11 cellular contexts compared by ENCODE assay signal in genomic region chr22:23834830-23835772, GRCh38. TPM values are rescaled to one million over a fixed set of nuclear protein-coding genes. Genes with fewer than 3 reads are reported as not detected.
DNase-seq lines count a peak whose midpoint lies in the region; ATAC-seq and TF ChIP-seq lines count a peak whose summit lies in the region.
"Had no signal": no experiment of that assay in that cellular context is flagged by ENCODE, and none has a peak within 500 bp of the region (broad histone marks: within the 10 kb centered on the region; RNA-seq: fewer than 3 reads in every experiment).

No MANE protein-coding gene starts in this region.

- TF ChIP-seq POLR2A in breast epithelium (IDR thresholded peaks at IDR 0.05), result no peak

- H3K27me3 Mint-ChIP-seq in MCF 10A (ENCODE audit: insufficient read depth, unreplicated experiment) (no peaks in the 10 kb centered on the region), chondrocyte (ENCODE audit: low read depth) (no peaks in the 10 kb centered on the region), nephron progenitor cell (ENCODE audit: low read depth, poor library complexity) (peaks cover 8% of the 10 kb centered on the region)

- H3K4me3 ChIP-seq in breast epithelium, result no peak overlapping the region

- H3K27ac ChIP-seq in breast epithelium, result peak overlapping the region; percentile 6 to 34

- H3K4me1 ChIP-seq in breast epithelium, result peaks cover 0 to 5% of the 10 kb centered on the region in 2 donors

- CTCF ChIA-PET in MCF 10A (lab: Yijun Ruan, JAX), result interaction anchor here (0.6 kb wide), 2 partner anchors 66 to 240 kb away, joined by 3 to 4 read pairs; no protein-coding TSS in a partner anchor

- H3K4me3 Mint-ChIP-seq in MCF 10A (ENCODE audit: unreplicated experiment) (no peak overlapping the region), chondrocyte (ENCODE audit: unreplicated experiment) (no peak overlapping the region), nephron progenitor cell (no peak overlapping the region)

- H3K4me1 Mint-ChIP-seq in MCF 10A (ENCODE audit: insufficient read depth, unreplicated experiment), result peaks cover 5% of the 10 kb centered on the region
- peaks cover 44% of the 10 kb centered on the region for H3K4me1 Mint-ChIP-seq in chondrocyte (ENCODE audit: low read depth)
- peaks cover 37% of the 10 kb centered on the region for H3K4me1 Mint-ChIP-seq in nephron progenitor cell

- H3K36me3 Mint-ChIP-seq in MCF 10A (ENCODE audit: insufficient read depth, unreplicated experiment), result peaks cover 45% of the 10 kb centered on the region
- H3K36me3 Mint-ChIP-seq in chondrocyte (ENCODE audit: low read depth), result peaks cover 15% of the 10 kb centered on the region
- H3K36me3 Mint-ChIP-seq in nephron progenitor cell (ENCODE audit: low read depth), result peaks cover 19% of the 10 kb centered on the region

- H3K27ac Mint-ChIP-seq in MCF 10A (ENCODE audit: low read depth, unreplicated experiment) (no peak overlapping the region), chondrocyte (ENCODE audit: unreplicated experiment) (peak overlapping the region; percentile 14), nephron progenitor cell (peak overlapping the region; percentile 70)

- DNase-seq in breast epithelium (ENCODE audit: low spot score in 2 of 2) (no peak), MCF 10A (ENCODE audit: unreplicated experiment) (no peak), chondrocyte (ENCODE audit: low spot score) (peak; percentile 85), nephron progenitor cell (no peak), NCI-H510A treated with DMSO at 0.1 percent for 48 hours (lab: John Stamatoyannopoulos, UW) (no peak), DMS79 treated with DMSO at 0.1 percent for 48 hours (lab: John Stamatoyannopoulos, UW) (no peak)
- DNase-seq in stimulated activated naive CD4-positive, alpha-beta T cell treated with Interleukin-2 at 50 U/mL for 16 hours (lab: John Stamatoyannopoulos, UW), result no peak
- DNase-seq: AML-193; cortex of kidney; stimulated activated CD4-positive, alpha-beta T cell treated with anti-CD3 and anti-CD28 coated beads, Interleukin-4, amount 100 ng/mL, for 4 hours had no signal

- BruUV-seq in MCF 10A (replicated peaks; lab: Mats Ljungman, UMichigan), result no TSS peak

- H3K36me3 ChIP-seq in breast epithelium, result no peaks in the 10 kb centered on the region

- POLR2A ChIA-PET in MCF 10A (lab: Yijun Ruan, JAX), result interaction anchor here (0.5 to 1.4 kb wide), 5 partner anchors 10 to 114 kb away, joined by 3 read pairs; no protein-coding TSS in a partner anchor

- H3K9me3 ChIP-seq in breast epithelium, result no peaks in the 10 kb centered on the region

- no peaks in the 10 kb centered on the region for H3K9me3 Mint-ChIP-seq in MCF 10A (ENCODE audit: unreplicated experiment)
- H3K9me3 Mint-ChIP-seq in chondrocyte (ENCODE audit: low read depth), result no peaks in the 10 kb centered on the region
- peaks cover 3% of the 10 kb centered on the region for H3K9me3 Mint-ChIP-seq in nephron progenitor cell

- ATAC-seq in GM21390 (IDR thresholded peaks at IDR 0.05; ENCODE audit: unreplicated experiment), result no peak

- intact Hi-C loops in breast epithelium (cut with DNase I; ENCODE audit: low total_unique reads), result loop anchor here (10.0 kb wide), 1 partner anchor 60 kb away; the partner anchor contains the start of gene MMP11
- intact Hi-C loops in MCF 10A (cut with micrococcal nuclease), result no loop called here

- no peaks in the 10 kb centered on the region for H3K27me3 ChIP-seq in breast epithelium

- TF ChIP-seq CTCF in breast epithelium (IDR thresholded peaks at IDR 0.05) (no peak), MCF 10A (IDR thresholded peaks at IDR 0.05; ENCODE audit: unreplicated experiment) (no peak), chondrocyte (IDR thresholded peaks at IDR 0.05) (no peak), nephron progenitor cell (IDR thresholded peaks at IDR 0.05) (no peak)

RNA-seq across cellular contexts. Expression of gene DERL3, which starts 3.7 kb away (rescaled TPM):
- 1 to 10 TPM in 2 of 3 donors, under 1 TPM in 1; 0.48 to 6.6 (median 2.8) TPM for total RNA-seq in breast epithelium
- total RNA-seq in MCF 10A (2022), result not detected in 2 replicates
- 1.3 to 4.6 TPM (median 2.0 TPM) in 3 replicates for total RNA-seq in chondrocyte

RNA-seq across cellular contexts. Expression of gene SLC2A11, which starts 22.6 kb away (rescaled TPM):
- total RNA-seq in breast epithelium (10 to 100 TPM; 10.2 to 17.0 (median 13.1) TPM), MCF 10A (2022) (9.6 and 11.3 TPM in 2 replicates), chondrocyte (14.5 to 14.9 TPM (median 14.8 TPM) in 3 replicates)

RNA-seq across cellular contexts. Expression of gene SMARCB1, which starts 48.3 kb away (rescaled TPM):
- 10 to 100 TPM; 34.6 to 60.2 (median 50.1) TPM for total RNA-seq in breast epithelium
- 83.7 and 115 TPM in 2 replicates for total RNA-seq in MCF 10A (2022)
- total RNA-seq in chondrocyte, result 102 to 133 TPM (median 114 TPM) in 3 replicates

RNA-seq across cellular contexts. Expression of gene MIF, which starts 59.1 kb away (rescaled TPM):
- total RNA-seq in breast epithelium (100 to 1,000 TPM; 191 to 466 (median 261) TPM), MCF 10A (2022) (1,031 and 1,126 TPM in 2 replicates), chondrocyte (466 to 518 TPM (median 502 TPM) in 3 replicates)
